ENCODE assay signal across 13 cellular contexts in genomic region chr1:45348609-45348965, GRCh38. TPM values are rescaled to one million over a fixed set of nuclear protein-coding genes. Genes with fewer than 3 reads are reported as not detected.
A peak's percentile ranks its signal among the peaks of the same experiment; 100 is the strongest.
DNase-seq lines count a peak whose midpoint lies in the region; ATAC-seq, FAIRE-seq and TF ChIP-seq lines count a peak whose summit lies in the region.
"Had no signal": no experiment of that assay in that cellular context is flagged by ENCODE, and none has a peak within 500 bp of the region (broad histone marks: within the 10 kb centered on the region; RNA-seq: fewer than 3 reads in every experiment).

No MANE protein-coding gene starts in this region.

- no peak for DNase-seq in mammary epithelial cell
- no peak for DNase-seq in hepatocyte (ENCODE audit: low spot score)
- no peak for DNase-seq in cerebellar cortex (ENCODE audit: low spot score)
- no peak for DNase-seq in urothelium cell line (ENCODE audit: low spot score)
- no peak for DNase-seq in central memory CD4-positive, alpha-beta T cell
- DNase-seq: BE2C, mucosa of descending colon, NCI-H510A treated with DMSO at 0.1 percent for 48 hours, spleen had no signal

- H3K4me2 ChIP-seq in mammary epithelial cell (ENCODE audit: insufficient read depth, low read depth, low read length), result peak overlapping the region; percentile 2
- H3K4me2 ChIP-seq in hepatocyte, result no peak overlapping the region

- no peak overlapping the region for H3K4me3 ChIP-seq in HEK293 (ENCODE audit: low read depth, low read length)
- H3K4me3 ChIP-seq in mammary epithelial cell (replicated peaks in 1 of 3; ENCODE audit: insufficient read depth in 1 of 3, low read depth in 2 of 3, low read length in 3 of 3), result no peak overlapping the region
- H3K4me3 ChIP-seq in hepatocyte, result no peak overlapping the region
- H3K4me3 ChIP-seq in skin epidermis, result no peak overlapping the region
- H3K4me3 ChIP-seq: mucosa of descending colon, spleen had no signal

- WGBS in mammary epithelial cell (ENCODE audit: low coverage, missing lambda C conversion rate), result 33% methylated on average over 1 of the region's 1 CpG
- WGBS in hepatocyte (ENCODE audit: low lambda C conversion rate, missing lambda C conversion rate), result 50% methylated on average over 1 of the region's 1 CpG

- TF ChIP-seq CTCF in HEK293 (tag by site-specific recombination; IDR thresholded peaks at IDR 0.05) (no peak), mammary epithelial cell (conservative IDR thresholded peaks at IDR 0.05 in 1 of 2, IDR thresholded peaks at IDR 0.05 in 1 of 2; ENCODE audit: extremely low read depth in 1 of 2, insufficient read depth in 1 of 2, low read depth in 1 of 2, low read length in 2 of 2) (no peak), hepatocyte (IDR thresholded peaks at IDR 0.05; ENCODE audit: poor library complexity) (no peak)

- no peaks in the 10 kb centered on the region for H3K27me3 ChIP-seq in mammary epithelial cell (ENCODE audit: insufficient read depth, low read length)
- H3K27me3 ChIP-seq in hepatocyte, result no peaks in the 10 kb centered on the region
- H3K27me3 ChIP-seq: BE2C, spleen had no signal

- POLR2A ChIA-PET in HEK293 (lab: Yijun Ruan, JAX), result interaction anchor here (0.8 to 3.0 kb wide), 7 partner anchors 8 to 627 kb away, joined by 3 to 31 read pairs (median 4); partner anchors contain the start of genes BTBD19, CCDC163, MMACHC and MUTYH

- BruUV-seq in mammary epithelial cell (replicated peaks; lab: Mats Ljungman, UMichigan), result no TSS peak

- in situ Hi-C loops in mammary epithelial cell (cut with MboI; ENCODE audit: low sequenced_read_pairs in 2 of 2), result loop anchor here (5.0 to 10.0 kb wide), 2 partner anchors 144 to 226 kb away; partner anchors contain the start of gene TESK2 (in 1 of the 2)

- dilution Hi-C loops in mammary epithelial cell (cut with HindIII; ENCODE audit: low sequenced_read_pairs), result no loop called here

- H4K20me1 ChIP-seq in mammary epithelial cell (ENCODE audit: insufficient read depth, low read length), result no peaks in the 10 kb centered on the region
- no peaks in the 10 kb centered on the region for H4K20me1 ChIP-seq in hepatocyte (ENCODE audit: insufficient read depth, poor library complexity, severe bottlenecking)

- peak overlapping the region; percentile 14 for H2AFZ ChIP-seq in mammary epithelial cell (ENCODE audit: low read depth, low read length)
- no peak overlapping the region for H2AFZ ChIP-seq in hepatocyte

- ATAC-seq in HG02852 (IDR thresholded peaks at IDR 0.05; ENCODE audit: unreplicated experiment), result no peak

- no peaks in the 10 kb centered on the region for H3K9me3 ChIP-seq in HEK293 (ENCODE audit: control insufficient read depth, insufficient read depth, low read depth, low read length)
- no peaks in the 10 kb centered on the region for H3K9me3 ChIP-seq in mammary epithelial cell (replicated peaks; ENCODE audit: insufficient read depth, low read length)
- no peaks in the 10 kb centered on the region for H3K9me3 ChIP-seq in hepatocyte (ENCODE audit: low read depth)
- H3K9me3 ChIP-seq: BE2C, mucosa of descending colon, spleen had no signal

- peaks cover under 1% of the 10 kb centered on the region for H3K79me2 ChIP-seq in mammary epithelial cell (ENCODE audit: insufficient read depth, low read length)
- no peaks in the 10 kb centered on the region for H3K79me2 ChIP-seq in hepatocyte

- H3K27ac ChIP-seq in HEK293 (ENCODE audit: extremely low read depth, low read depth, low read length) (no peak overlapping the region), mammary epithelial cell (ENCODE audit: insufficient read depth, low read depth, low read length) (no peak overlapping the region), hepatocyte (peak overlapping the region; percentile 22), skin epidermis (peak overlapping the region in 17 of 21 experiments; percentile 6 to 66 (median 32))

- H3K9me2 ChIP-seq in hepatocyte (replicated peaks; ENCODE audit: insufficient read depth), result no peaks in the 10 kb centered on the region

- H3K36me3 ChIP-seq in HEK293 (ENCODE audit: control insufficient read depth in 2 of 2, insufficient read depth in 1 of 2, low read length in 2 of 2) (peaks cover 0 to 34% of the 10 kb centered on the region in 2 experiments; a peak in 2 of 3 replicates), mammary epithelial cell (ENCODE audit: insufficient read depth, low read length) (peaks cover 3% of the 10 kb centered on the region), hepatocyte (replicated peaks; ENCODE audit: insufficient read depth, low read depth) (no peaks in the 10 kb centered on the region)
- H3K36me3 ChIP-seq: BE2C had no signal

- H3K4me1 ChIP-seq in HEK293 (ENCODE audit: control insufficient read depth, insufficient read depth, low read length) (no peaks in the 10 kb centered on the region), mammary epithelial cell (ENCODE audit: insufficient read depth, low read length) (peaks cover 21% of the 10 kb centered on the region), hepatocyte (ENCODE audit: insufficient read depth) (peaks cover 12% of the 10 kb centered on the region)
- H3K4me1 ChIP-seq: BE2C had no signal

- CTCF ChIA-PET in HEK293 (lab: Yijun Ruan, JAX), result interaction anchor here (0.9 to 4.3 kb wide), 4 partner anchors 8 to 163 kb away, joined by 3 to 23 read pairs (median 6); partner anchors contain the start of genes MUTYH and TOE1
- CTCF ChIA-PET in mammary epithelial cell (lab: Charles Lee; ENCODE audit: low non-redundant PET), result no interaction called here

- H3K9ac ChIP-seq in mammary epithelial cell (ENCODE audit: insufficient read depth, low read length), result no peak overlapping the region

- FAIRE-seq in urothelium cell line (lab: Jason Lieb, UNC), result no peak
- FAIRE-seq: H54 had no signal

- intact Hi-C loops in mammary epithelial cell (cut with micrococcal nuclease), result no loop called here

TF ChIP-seq in HEK293, 187 proteins besides CTCF, POLR2A, EP300 and RAD21:
- peak; percentile 55; the same call in 1 of the 2 replicates for TF ChIP-seq ATF2 (tag by site-specific recombination; IDR thresholded peaks at IDR 0.05; ENCODE audit: low read depth)
- TF ChIP-seq ZNF544 (tag by site-specific recombination; IDR thresholded peaks at IDR 0.05), result no peak

RNA-seq across cellular contexts. Expression of gene MUTYH, which starts 8.3 kb away (rescaled TPM):
- total RNA-seq in mammary epithelial cell, result 10 to 100 TPM in 1 of 2 donors, 1 to 10 TPM in 1; 9.8 to 24.8 TPM
- 15.2 TPM for polyA plus RNA-seq in mammary epithelial cell
- 33.6 TPM for polyA minus RNA-seq in mammary epithelial cell
- total RNA-seq in hepatocyte, result 16.6 and 23.5 TPM in 2 replicates
- 24.9 and 29.6 TPM in 2 replicates for polyA plus RNA-seq in hepatocyte

RNA-seq across cellular contexts. Expression of gene TOE1, which starts 8.6 kb away (rescaled TPM):
- total RNA-seq in mammary epithelial cell, result 10 to 100 TPM in 1 of 2 donors, 1 to 10 TPM in 1; 9.0 to 12.8 TPM
- polyA plus RNA-seq in mammary epithelial cell, result 31.7 TPM
- 19.5 TPM for polyA minus RNA-seq in mammary epithelial cell
- 10.4 and 10.6 TPM in 2 replicates for total RNA-seq in hepatocyte
- 12.2 and 17.4 TPM in 2 replicates for polyA plus RNA-seq in hepatocyte

RNA-seq across cellular contexts. Expression of gene HPDL, which starts 21.9 kb away (rescaled TPM):
- under 1 TPM; 0.33 to 0.66 TPM for total RNA-seq in mammary epithelial cell
- 0.76 TPM for polyA plus RNA-seq in mammary epithelial cell
- polyA minus RNA-seq in mammary epithelial cell, result not detected
- 3.9 and 6.2 TPM in 2 replicates for total RNA-seq in hepatocyte
- 5.1 and 5.8 TPM in 2 replicates for polyA plus RNA-seq in hepatocyte

Comparison
In these comparisons a context has a peak if more than half of its experiments do, and no peak if none do; other contexts are left out.
1. H3K27ac ChIP-seq: peak in hepatocyte (single experiment) and skin epidermis (17 of 21); none in HEK293 (single experiment) and mammary epithelial cell (single experiment).